1 cellular context compared by ENCODE assay signal in the genomic region with DNA sequence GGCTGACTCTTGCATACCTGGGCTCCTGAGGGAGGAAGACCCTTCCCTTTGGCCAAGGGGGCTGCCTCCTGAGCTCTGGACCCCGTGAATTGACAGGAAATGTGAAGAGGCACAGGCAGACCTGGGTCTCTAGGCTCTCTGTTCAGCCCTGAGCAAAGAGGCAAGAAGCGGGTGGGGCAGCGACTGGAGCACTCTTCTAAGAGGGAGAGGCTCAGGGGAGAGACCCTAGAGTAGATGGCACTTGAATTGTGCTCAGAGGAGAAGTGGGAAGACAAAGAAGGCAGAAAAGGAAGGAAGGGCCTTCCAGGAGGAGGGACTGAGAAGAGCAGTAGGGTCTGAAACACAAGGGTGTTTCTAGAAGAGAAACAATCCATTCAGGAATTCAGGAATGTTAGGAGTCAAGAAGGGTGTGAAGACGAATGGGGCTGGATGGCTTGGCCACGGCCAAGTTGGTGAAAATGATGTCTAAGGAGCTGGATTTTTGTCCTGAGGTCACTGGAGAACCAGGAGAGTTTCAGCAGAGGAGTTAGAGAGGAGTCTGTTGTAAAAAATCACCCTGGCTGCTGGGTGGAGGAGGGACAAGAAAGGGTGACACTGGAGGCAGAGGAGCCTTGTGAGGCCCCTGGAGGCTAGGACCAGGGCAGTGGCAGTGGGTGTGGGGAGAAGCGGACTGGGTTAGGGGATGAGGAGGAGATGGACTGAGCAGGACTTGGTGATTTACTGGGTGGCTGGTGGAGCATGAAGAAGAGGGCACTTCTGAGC.
TF ChIP-seq lines count a peak whose summit lies in the region.

No MANE protein-coding gene starts in this region.

TF ChIP-seq in K562, 482 proteins besides CTCF, POLR2A, EP300 and RAD21:
- TF ChIP-seq RFX1 (IDR thresholded peaks at IDR 0.05) (no peak), ETV5 (CRISPR knock-in tag; IDR thresholded peaks at IDR 0.05; ENCODE audit: low read depth) (no peak), BRD4 (IDR thresholded peaks at IDR 0.05) (no peak), FOXK1 (CRISPR knock-in tag; IDR thresholded peaks at IDR 0.05; ENCODE audit: borderline replicate concordance) (no peak), CBFB (CRISPR knock-in tag; IDR thresholded peaks at IDR 0.05) (no peak), NCOA6 (IDR thresholded peaks at IDR 0.05) (no peak), U2AF1 (optimal IDR thresholded peaks at IDR 0.05; ENCODE audit: low read depth, low read length) (no peak), ATF1 (CRISPR knock-in tag; IDR thresholded peaks at IDR 0.05) (no peak), ATF1 (tag; IDR thresholded peaks at IDR 0.05) (no peak), SOX6 (IDR thresholded peaks at IDR 0.05) (no peak), LCOR (CRISPR knock-in tag; IDR thresholded peaks at IDR 0.05) (no peak)
- TF ChIP-seq, protein P1, sequence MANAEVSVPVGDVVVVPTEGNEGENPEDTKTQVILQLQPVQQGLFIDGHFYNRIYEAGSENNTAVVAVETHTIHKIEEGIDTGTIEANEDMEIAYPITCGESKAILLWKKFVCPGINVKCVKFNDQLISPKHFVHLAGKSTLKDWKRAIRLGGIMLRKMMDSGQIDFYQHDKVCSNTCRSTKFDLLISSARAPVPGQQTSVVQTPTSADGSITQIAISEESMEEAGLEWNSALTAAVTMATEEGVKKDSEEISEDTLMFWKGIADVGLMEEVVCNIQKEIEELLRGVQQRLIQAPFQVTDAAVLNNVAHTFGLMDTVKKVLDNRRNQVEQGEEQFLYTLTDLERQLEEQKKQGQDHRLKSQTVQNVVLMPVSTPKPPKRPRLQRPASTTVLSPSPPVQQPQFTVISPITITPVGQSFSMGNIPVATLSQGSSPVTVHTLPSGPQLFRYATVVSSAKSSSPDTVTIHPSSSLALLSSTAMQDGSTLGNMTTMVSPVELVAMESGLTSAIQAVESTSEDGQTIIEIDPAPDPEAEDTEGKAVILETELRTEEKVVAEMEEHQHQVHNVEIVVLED (CRISPR knock-in tag; IDR thresholded peaks at IDR 0.05): no peak
